In genomic region chr12:2004113-2004929, GRCh38 we compare ENCODE assay signal across 8 cellular contexts. TPM values are rescaled to one million over a fixed set of nuclear protein-coding genes. Genes with fewer than 3 reads are reported as not detected.
A peak's percentile ranks its signal among the peaks of the same experiment; 100 is the strongest.
DNase-seq lines count a peak whose midpoint lies in the region; ATAC-seq, FAIRE-seq and TF ChIP-seq lines count a peak whose summit lies in the region.

Gene DCP1B (minus strand): TSS chr12:2004457. CDS start chr12:2004431, 26 bp downstream.

- BruUV-seq in endothelial cell of umbilical vein (replicated peaks; lab: Mats Ljungman, UMichigan) = TSS peak; percentile 88

- DNase-seq in D721Med (ENCODE audit: insufficient read length, low spot score) (peak; percentile 41), HuH-7 (ENCODE audit: low spot score) (peak; percentile 84), activated T-cell treated with anti-CD3 and anti-CD28 coated beads for 1 hour (ENCODE audit: low read depth) (peak; percentile 87), endothelial cell of umbilical vein (ENCODE audit: low read depth, low spot score) (peak; percentile 98), midbrain (lab: John Stamatoyannopoulos, UW) (peak; percentile 96)
- DNase-seq in stimulated activated CD8-positive, alpha-beta memory T cell treated with anti-CD3 and anti-CD28 coated beads, Interleukin-2, amount 100 ng/mL, for 1 hour (ENCODE audit: low read depth in 2 of 2) = peak; percentile 80 to 84

- H3K27ac ChIP-seq in OCI-LY3 (ENCODE audit: low read length) = peak within 1 kb of the TSS; percentile 69
- H3K27ac ChIP-seq in endothelial cell of umbilical vein (ENCODE audit: insufficient read depth, low read depth, low read length) = peak within 1 kb of the TSS; percentile 35

- H3K4me1 ChIP-seq in OCI-LY3 (ENCODE audit: low read length) (peaks cover 16% of the 10 kb centered on the region), endothelial cell of umbilical vein (ENCODE audit: control insufficient read depth, extremely low read depth, insufficient read depth, low read length) (peaks cover 15% of the 10 kb centered on the region)

- H3K9me3 ChIP-seq in OCI-LY3 (ENCODE audit: insufficient read depth, low read length) (no peaks in the 10 kb centered on the region), endothelial cell of umbilical vein (replicated peaks; ENCODE audit: control insufficient read depth, insufficient read depth, low read length) (no peaks in the 10 kb centered on the region)

- no peaks in the 10 kb centered on the region for H3K9me1 ChIP-seq in endothelial cell of umbilical vein (replicated peaks; ENCODE audit: control insufficient read depth, extremely low read depth, insufficient read depth, low read length)

- peak; percentile 99 for ATAC-seq in GM21447 (IDR thresholded peaks at IDR 0.05; ENCODE audit: unreplicated experiment)

- H3K4me3 ChIP-seq in OCI-LY3 (ENCODE audit: low read length) (peak within 1 kb of the TSS; percentile 97), endothelial cell of umbilical vein (replicated peaks in 1 of 3; ENCODE audit: insufficient read depth in 1 of 3, low read depth in 1 of 3, low read length in 3 of 3) (peak within 1 kb of the TSS; percentile 31 to 87 (median 82))

- dilution Hi-C loops in endothelial cell of umbilical vein (cut with MboI; ENCODE audit: extremely low pct_ligation_motif_present, low sequenced_read_pairs) = no loop called here

- H2AFZ ChIP-seq in OCI-LY3 (ENCODE audit: low read depth, low read length) = peak within 1 kb of the TSS; percentile 91
- H2AFZ ChIP-seq in endothelial cell of umbilical vein (ENCODE audit: low read depth, low read length) = peak within 1 kb of the TSS; percentile 86

- CTCF ChIA-PET in endothelial cell of umbilical vein (lab: Charles Lee) = interaction anchor here (0.8 to 1.9 kb wide), 8 partner anchors 9 to 213 kb away, joined by 3 to 8 read pairs (median 4); no protein-coding TSS in a partner anchor

- TF ChIP-seq CTCF in D721Med (IDR thresholded peaks at IDR 0.05; ENCODE audit: insufficient read depth, missing control alignments) = no peak
- TF ChIP-seq CTCF in OCI-LY3 (IDR thresholded peaks at IDR 0.05; ENCODE audit: low read depth, low read length) = no peak
- TF ChIP-seq CTCF in endothelial cell of umbilical vein (IDR thresholded peaks at IDR 0.05; ENCODE audit: extremely low read depth in 1 of 2, insufficient read depth in 1 of 2, low read depth in 1 of 2, low read length in 2 of 2) = peak in 1 of 2 donors; percentile 14

- peak; percentile 64 for TF ChIP-seq POLR2A in endothelial cell of umbilical vein (IDR thresholded peaks at IDR 0.05; ENCODE audit: low read depth, low read length)

- H3K27me3 ChIP-seq in OCI-LY3 (ENCODE audit: low read depth, low read length) (no peaks in the 10 kb centered on the region), endothelial cell of umbilical vein (ENCODE audit: control insufficient read depth in 2 of 2, insufficient read depth in 2 of 2, low read length in 2 of 2) (peaks cover 0 to 6% of the 10 kb centered on the region in 2 experiments)

- peaks cover 27% of the 10 kb centered on the region for H3K79me2 ChIP-seq in OCI-LY3 (ENCODE audit: low read length)
- H3K79me2 ChIP-seq in endothelial cell of umbilical vein (ENCODE audit: control insufficient read depth, insufficient read depth, low read length) = peaks cover 18% of the 10 kb centered on the region

- FAIRE-seq in D721Med (lab: Jason Lieb, UNC) (no peak), endothelial cell of umbilical vein (lab: Jason Lieb, UNC) (peak; percentile 90)

- H3K36me3 ChIP-seq in OCI-LY3 (replicated peaks; ENCODE audit: low read depth, low read length) = no peaks in the 10 kb centered on the region
- no peaks in the 10 kb centered on the region for H3K36me3 ChIP-seq in endothelial cell of umbilical vein (ENCODE audit: control insufficient read depth in 2 of 2, extremely low read depth in 1 of 2, insufficient read depth in 2 of 2, low read length in 2 of 2)

- intact Hi-C loops in endothelial cell of umbilical vein (cut with micrococcal nuclease) = loop anchor here (1.0 kb wide), 2 partner anchors 31 to 208 kb away; no protein-coding TSS in a partner anchor

- POLR2A ChIA-PET in endothelial cell of umbilical vein (lab: Charles Lee) = no interaction called here

- H4K20me1 ChIP-seq in OCI-LY3 (ENCODE audit: insufficient read depth, low read length) = no peaks in the 10 kb centered on the region
- H4K20me1 ChIP-seq in endothelial cell of umbilical vein (replicated peaks; ENCODE audit: control insufficient read depth, extremely low read depth, insufficient read depth, low read length) = peaks cover 2% of the 10 kb centered on the region

- peak within 1 kb of the TSS; percentile 97 for H3K9ac ChIP-seq in OCI-LY3 (ENCODE audit: low read length)
- H3K9ac ChIP-seq in endothelial cell of umbilical vein (replicated peaks; ENCODE audit: extremely low read depth, insufficient read depth, low read length) = peak within 1 kb of the TSS; percentile 74

- H3K4me2 ChIP-seq in OCI-LY3 (ENCODE audit: low read length) = peak within 1 kb of the TSS; percentile 97
- peak within 1 kb of the TSS; percentile 92 for H3K4me2 ChIP-seq in endothelial cell of umbilical vein (ENCODE audit: insufficient read depth, low read length)

TF ChIP-seq in endothelial cell of umbilical vein, 7 proteins besides CTCF, POLR2A, EP300 and RAD21:
- no peak for TF ChIP-seq FOS (IDR thresholded peaks at IDR 0.05; ENCODE audit: borderline replicate concordance, insufficient read depth, low read length)
- peak; percentile 14 for TF ChIP-seq MYC (IDR thresholded peaks at IDR 0.05; ENCODE audit: low read depth, low read length)
- TF ChIP-seq MAX (IDR thresholded peaks at IDR 0.05; ENCODE audit: insufficient read depth, insufficient read length) = peak; percentile 59
- TF ChIP-seq POLR2AphosphoS5 (IDR thresholded peaks at IDR 0.05; ENCODE audit: insufficient read depth, low read depth, low read length) = peak; percentile 91
- no peak for TF ChIP-seq JUN (IDR thresholded peaks at IDR 0.05; ENCODE audit: borderline replicate concordance, insufficient read depth, insufficient read length, low read depth)
- TF ChIP-seq EZH2 (IDR thresholded peaks at IDR 0.05; ENCODE audit: borderline replicate concordance, low read depth, low read length, severe bottlenecking) = no peak

RNA-seq across cellular contexts. Expression of gene DCP1B, which starts in this region (rescaled TPM):
- 10.6 and 11.2 TPM in 2 replicates for total RNA-seq in endothelial cell of umbilical vein
- polyA plus RNA-seq in endothelial cell of umbilical vein = 19.8 and 23.0 TPM in 2 replicates
- 21.6 and 24.1 TPM in 2 replicates for polyA plus RNA-seq in endothelial cell of umbilical vein (2011; cell fraction: cytosol; rRNA removed)
- polyA plus RNA-seq in endothelial cell of umbilical vein (2011; cell fraction: nucleus; rRNA removed) = 17.6 and 21.5 TPM in 2 replicates
- 11.0 and 14.1 TPM in 2 replicates for polyA plus RNA-seq in endothelial cell of umbilical vein (2012)
- 17.7 and 19.1 TPM in 2 replicates for polyA minus RNA-seq in endothelial cell of umbilical vein
- 3.1 TPM for polyA minus RNA-seq in endothelial cell of umbilical vein (2011; cell fraction: cytosol; rRNA and poly(A)+ RNA removed)
- 11.4 and 11.6 TPM in 2 replicates for polyA minus RNA-seq in endothelial cell of umbilical vein (2011; cell fraction: nucleus; rRNA and poly(A)+ RNA removed)

Comparison
In these comparisons a context has a peak if more than half of its experiments do, and no peak if none do; other contexts are left out.
1. Peak in every context shown above with its lines: DNase-seq, ATAC-seq, H3K4me3 ChIP-seq and H3K27ac ChIP-seq.
2. DNase-seq: peak in every context shown above with its lines; median percentile 98 in endothelial cell of umbilical vein; 96 in midbrain; 87 in activated T-cell treated with anti-CD3 and anti-CD28 coated beads for 1 hour; 84 in HuH-7; 82 in stimulated activated CD8-positive, alpha-beta memory T cell treated with anti-CD3 and anti-CD28 coated beads, Interleukin-2, amount 100 ng/mL, for 1 hour; 41 in D721Med.